Comparison of ENCODE assay signal across 17 cellular contexts in genomic region chr7:92603089-92603445, GRCh38.
"Had no signal": no experiment of that assay in that cellular context is flagged by ENCODE, and none has a peak within 500 bp of the region (broad histone marks: within the 10 kb centered on the region; RNA-seq: fewer than 3 reads in every experiment).

No MANE protein-coding gene starts in this region.

- H3K4me1 Mint-ChIP-seq: natural killer cell had no signal

- ATAC-seq: natural killer cell had no signal

- H3K4me3 Mint-ChIP-seq: dendritic cell treated with granulocyte-macrophage colony-stimulating factor and Interleukin-4, amounts not matched to agents 40 ng/mL and 50 ng/mL, for 4 days; natural killer cell; neural crest cell had no signal

- H3K4me1 ChIP-seq: sigmoid colon, stomach had no signal

- H3K27ac Mint-ChIP-seq: dendritic cell treated with granulocyte-macrophage colony-stimulating factor and Interleukin-4, amounts not matched to agents 40 ng/mL and 50 ng/mL, for 4 days; natural killer cell had no signal

- DNase-seq: erythroblast; foreskin melanocyte; head of caudate nucleus; hippocampal formation; left colon; mammary epithelial cell; natural killer cell; posterior cingulate gyrus; sigmoid colon; stimulated activated CD4-positive, alpha-beta T cell treated with anti-CD3 and anti-CD28 coated beads, Interleukin-2, amount 100 ng/mL, for 24 hours; stimulated activated CD4-positive, alpha-beta T cell treated with anti-CD3 and anti-CD28 coated beads, Interleukin-4, amount 100 ng/mL, for 4 hours; stimulated activated naive CD4-positive, alpha-beta T cell; stomach; substantia nigra had no signal

- H3K9me3 Mint-ChIP-seq: dendritic cell treated with granulocyte-macrophage colony-stimulating factor and Interleukin-4, amounts not matched to agents 40 ng/mL and 50 ng/mL, for 4 days; natural killer cell; neural crest cell had no signal

- H3K4me3 ChIP-seq: sigmoid colon, skin epidermis, stomach had no signal

- H3K27me3 Mint-ChIP-seq: dendritic cell treated with granulocyte-macrophage colony-stimulating factor and Interleukin-4, amounts not matched to agents 40 ng/mL and 50 ng/mL, for 4 days had no signal

- H3K36me3 Mint-ChIP-seq: natural killer cell had no signal

- H3K9me3 ChIP-seq: sigmoid colon, stomach had no signal
